Comparison of ENCODE assay signal across 19 cellular contexts in the genomic region with DNA sequence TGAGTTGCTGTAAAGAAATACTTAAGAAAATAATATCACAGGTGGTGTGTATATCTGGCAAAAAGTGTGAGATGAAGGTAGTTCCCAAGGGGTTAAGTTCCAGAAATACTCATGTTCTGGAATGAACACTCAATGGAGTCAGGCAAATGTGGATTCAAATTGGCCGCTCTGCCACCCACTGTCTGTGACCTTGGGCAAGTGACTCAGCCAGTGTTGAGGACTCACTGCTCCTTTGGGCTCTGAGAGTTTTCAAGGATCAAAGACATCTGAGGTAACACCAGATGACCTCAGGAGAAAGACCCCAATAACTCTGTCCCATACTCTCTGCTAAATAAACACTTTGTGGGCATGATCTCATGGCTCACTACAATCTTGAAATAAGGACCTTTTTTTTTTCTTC. TPM values are rescaled to one million over a fixed set of nuclear protein-coding genes. Genes with fewer than 3 reads are reported as not detected.
DNase-seq lines count a peak whose midpoint lies in the region; ATAC-seq, FAIRE-seq and TF ChIP-seq lines count a peak whose summit lies in the region.
"Had no signal": no experiment of that assay in that cellular context is flagged by ENCODE, and none has a peak within 500 bp of the region (broad histone marks: within the 10 kb centered on the region; RNA-seq: fewer than 3 reads in every experiment).

No MANE protein-coding gene starts in this region.

- no peaks in the 10 kb centered on the region for H3K27me3 ChIP-seq in IMR-90 (ENCODE audit: control insufficient read depth, insufficient read depth, low read length)
- H3K27me3 ChIP-seq in adrenal gland, result no peaks in the 10 kb centered on the region

- no peak overlapping the region for H3K18ac ChIP-seq in IMR-90 (ENCODE audit: low read depth, low read length)

- no peak for TF ChIP-seq CTCF in IMR-90 (conservative IDR thresholded peaks at IDR 0.05; ENCODE audit: low read depth, low read length)
- TF ChIP-seq CTCF in adrenal gland (IDR thresholded peaks at IDR 0.05), result no peak

- whole genome bisulfite sequencing in IMR-90 (ENCODE audit: extremely low coverage in 2 of 2, insufficient read length in 1 of 2), 2 experiments, result no CpG with 5 or more reads among the region's 1 CpG
- WGBS in adrenal gland, 4 donors, result 29 to 55% (median 47%) methylated on average over 1 of the region's 1 CpG

- CTCF ChIA-PET in IMR-90 (lab: Yijun Ruan, JAX), result no interaction called here

- ATAC-seq in IMR-90 (ENCODE audit: low read depth) (peak; percentile 42; the same call in 1 of the 2 replicates), HG03342 (IDR thresholded peaks at IDR 0.05; ENCODE audit: unreplicated experiment) (no peak)
- ATAC-seq: PC-3, T-cell had no signal

- peaks cover 8% of the 10 kb centered on the region for H3K9me1 ChIP-seq in IMR-90 (ENCODE audit: insufficient read depth, low read length)

- intact Hi-C loops in IMR-90 (cut with micrococcal nuclease), result no loop called here
- intact Hi-C loops in adrenal gland (cut with DNase I), result no loop called here

- BruUV-seq in IMR-90 (replicated peaks; lab: Mats Ljungman, UMichigan), result no TSS peak

- H3K4me1 ChIP-seq in IMR-90 (ENCODE audit: control insufficient read depth, insufficient read depth, low read length), result peaks cover 10% of the 10 kb centered on the region
- no peaks in the 10 kb centered on the region for H3K4me1 ChIP-seq in adrenal gland (replicated peaks in 1 of 2)
- H3K4me1 ChIP-seq: BE2C had no signal

- TF ChIP-seq RAD21 in IMR-90 (IDR thresholded peaks at IDR 0.05; ENCODE audit: low read length), result no peak

- no peak overlapping the region for H2AK5ac ChIP-seq in IMR-90 (ENCODE audit: low read depth, low read length)

- H3K9me3 ChIP-seq in IMR-90 (ENCODE audit: control insufficient read depth, insufficient read depth, low read length), result no peaks in the 10 kb centered on the region
- H3K9me3 ChIP-seq in adrenal gland (replicated peaks in 1 of 3), result no peaks in the 10 kb centered on the region
- H3K9me3 ChIP-seq: BE2C had no signal

- in situ Hi-C loops in IMR-90 (cut with MboI; ENCODE audit: low sequenced_read_pairs), result no loop called here

- peak; percentile 50 for DNase-seq in EH (ENCODE audit: low read depth)
- peak; percentile 61 for DNase-seq in IMR-90
- DNase-seq in adrenal gland, result peak; percentile 27 to 61 (median 54)
- peak; percentile 31 for DNase-seq in myocyte (ENCODE audit: low read depth)
- no peak for DNase-seq in NCI-H510A treated with DMSO at 0.1 percent for 48 hours (lab: John Stamatoyannopoulos, UW)
- no peak for DNase-seq in H54 (ENCODE audit: insufficient read length, low spot score)
- no peak for DNase-seq in hypothalamus (lab: John Stamatoyannopoulos, UW)
- DNase-seq: BE2C; CD4-positive, alpha-beta memory T cell; DMS79 treated with DMSO at 0.1 percent for 48 hours; H7; NCI-H146; NCI-H2081 treated with DMSO at 0.1 percent for 48 hours; NCI-H2227 treated with DMSO at 0.1 percent for 48 hours; PC-3; T-cell had no signal

- no peak overlapping the region for H2AFZ ChIP-seq in IMR-90 (replicated peaks; ENCODE audit: low read length, poor library complexity)

- POLR2A ChIA-PET in IMR-90 (lab: Charles Lee; ENCODE audit: unreplicated experiment), result no interaction called here

- H3K79me1 ChIP-seq in IMR-90 (ENCODE audit: low read depth in 1 of 2, low read length in 2 of 2), result no peaks in the 10 kb centered on the region

- H2BK15ac ChIP-seq in IMR-90 (ENCODE audit: low read depth, low read length), result no peak overlapping the region

- H4K5ac ChIP-seq in IMR-90 (ENCODE audit: low read depth, low read length), result no peak overlapping the region

- H3K56ac ChIP-seq in IMR-90 (ENCODE audit: extremely low read depth, insufficient read depth, low read length), result no peak overlapping the region

- no peak overlapping the region for H4K8ac ChIP-seq in IMR-90 (ENCODE audit: low read depth in 2 of 2, low read length in 2 of 2)

- no peak for FAIRE-seq in H54 (lab: Jason Lieb, UNC)
- FAIRE-seq: D721Med had no signal

- peak overlapping the region; percentile 13; the same call in 1 of the 2 replicates for H3K14ac ChIP-seq in IMR-90 (replicated peaks; ENCODE audit: low read depth, low read length)

- H3K4ac ChIP-seq in IMR-90 (ENCODE audit: low read depth, low read length), result no peak overlapping the region; the same call in 1 of the 2 replicates

- dilution Hi-C loops in IMR-90 (cut with HindIII; ENCODE audit: low sequenced_read_pairs, unreplicated experiment), result no loop called here

- no peak overlapping the region for H2BK120ac ChIP-seq in IMR-90 (ENCODE audit: low read depth, low read length)

- H3K23ac ChIP-seq in IMR-90 (ENCODE audit: low read depth, low read length), result no peak overlapping the region

- no peak overlapping the region for H2AK9ac ChIP-seq in IMR-90 (replicated peaks; ENCODE audit: low read depth, low read length, poor library complexity)

- no peaks in the 10 kb centered on the region for H4K20me1 ChIP-seq in IMR-90 (ENCODE audit: insufficient read depth, low read length)

- no peak overlapping the region for H3K27ac ChIP-seq in IMR-90 (ENCODE audit: insufficient read depth, low read length)
- H3K27ac ChIP-seq in adrenal gland, result no peak overlapping the region
- H3K27ac ChIP-seq: SK-N-MC had no signal

- H2BK5ac ChIP-seq in IMR-90 (ENCODE audit: low read depth, low read length, poor library complexity, severe bottlenecking), result no peak overlapping the region

- H3K4me3 ChIP-seq in IMR-90 (ENCODE audit: insufficient read depth, low read depth, low read length) (no peak overlapping the region), adrenal gland (no peak overlapping the region)
- H3K4me3 ChIP-seq: SK-N-MC had no signal

- H3K4me2 ChIP-seq in IMR-90 (ENCODE audit: low read depth, low read length), result no peak overlapping the region

- H4K91ac ChIP-seq in IMR-90 (ENCODE audit: insufficient read depth, low read depth, low read length), result no peak overlapping the region

- TF ChIP-seq POLR2A in IMR-90 (IDR thresholded peaks at IDR 0.05; ENCODE audit: low read depth, low read length) (no peak), adrenal gland (IDR thresholded peaks at IDR 0.05) (no peak), H54 (IDR thresholded peaks at IDR 0.05; ENCODE audit: low read depth, low read length) (no peak)

- no peaks in the 10 kb centered on the region for H3K36me3 ChIP-seq in IMR-90 (ENCODE audit: control insufficient read depth, insufficient read depth, low read length)
- H3K36me3 ChIP-seq in adrenal gland (replicated peaks in 1 of 2), result no peaks in the 10 kb centered on the region
- H3K36me3 ChIP-seq: BE2C had no signal

- no peak overlapping the region for H2BK20ac ChIP-seq in IMR-90 (ENCODE audit: low read depth, low read length)

- H3K9ac ChIP-seq in IMR-90 (ENCODE audit: low read depth, low read length), result no peak overlapping the region

TF ChIP-seq in IMR-90, 13 proteins besides CTCF, POLR2A, EP300 and RAD21:
- TF ChIP-seq FOS (IDR thresholded peaks at IDR 0.05; ENCODE audit: low read depth, low read length) (peak; percentile 58; the same call in 1 of the 2 replicates), CEBPB (IDR thresholded peaks at IDR 0.05; ENCODE audit: low read depth, low read length) (no peak), SMC3 (IDR thresholded peaks at IDR 0.05; ENCODE audit: low read depth, low read length) (no peak)

RNA-seq across cellular contexts. Expression of a gene that starts 59.2 kb away (rescaled TPM):
- total RNA-seq in IMR-90 (2012; rRNA removed) (2.3 and 2.5 TPM in 2 replicates), adrenal gland (1 to 10 TPM in 5 of 8 donors, under 1 TPM in 3; 0.54 to 2.1 (median 1.4) TPM), myocyte (0.42 TPM in 1 of 2 replicates, not detected in the other)
- polyA plus RNA-seq in IMR-90 (2012; rRNA removed) (5.0 and 5.4 TPM in 2 replicates), adrenal gland (1 to 10 TPM; 1.0 to 2.2 (median 2.0) TPM)
- 1.8 and 4.5 TPM in 2 replicates for polyA plus RNA-seq in IMR-90 (2012; cell fraction: cytosol; rRNA removed)
- 3.6 and 4.4 TPM in 2 replicates for polyA plus RNA-seq in IMR-90 (2012; cell fraction: nucleus; rRNA removed; ENCODE audit: low replicate concordance)
- polyA plus RNA-seq in myocyte (2012), result 0.58 TPM
- total RNA-seq: CD4-positive, alpha-beta memory T cell; T-cell had no signal
- polyA plus RNA-seq: CD4-positive, alpha-beta memory T cell had no signal

Comparison
In these comparisons a context has a peak if more than half of its experiments do, and no peak if none do; other contexts are left out.
1. DNase-seq: peak in EH (single experiment), IMR-90 (single experiment), adrenal gland (7 of 7) and myocyte (single experiment); none in NCI-H510A treated with DMSO at 0.1 percent for 48 hours (single experiment), H54 (single experiment) and hypothalamus (0 of 51).